Comparison of ENCODE assay signal across 8 cellular contexts in the genomic region with DNA sequence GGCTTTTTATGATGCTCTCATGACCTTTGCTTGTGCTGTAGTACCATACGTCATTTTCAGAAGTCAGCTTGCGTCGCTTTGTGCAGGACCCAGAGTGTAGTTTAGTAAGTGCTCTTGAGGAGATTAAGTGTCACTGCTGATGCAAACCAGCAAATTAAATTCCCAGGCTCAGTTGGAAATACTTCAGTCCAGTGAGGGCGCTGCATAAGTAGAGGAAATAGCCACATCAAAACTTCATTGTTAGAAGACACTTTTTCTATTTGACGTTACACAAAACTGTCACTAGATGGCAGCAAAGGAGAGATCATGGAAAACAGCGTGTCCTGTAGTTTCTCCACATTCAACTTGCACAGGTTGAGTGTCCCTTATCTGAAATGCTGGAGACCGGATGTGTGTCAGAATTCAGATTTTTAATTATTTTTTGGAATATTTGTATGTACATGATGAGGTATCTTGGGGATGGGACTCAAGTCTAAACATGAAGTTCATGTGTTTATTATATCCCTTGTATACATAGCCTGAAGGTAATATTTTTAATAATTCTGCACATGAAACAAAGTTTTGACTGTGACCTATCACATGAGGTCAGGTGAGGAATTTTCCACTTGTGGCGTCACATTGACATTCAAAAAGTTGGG.
DNase-seq lines count a peak whose midpoint lies in the region; ATAC-seq, FAIRE-seq and TF ChIP-seq lines count a peak whose summit lies in the region.

No MANE protein-coding gene starts in this region.

- peak; percentile 64 for ATAC-seq in HG03280 (IDR thresholded peaks at IDR 0.05; ENCODE audit: unreplicated experiment)

- TF ChIP-seq CTCF in VCaP (conservative IDR thresholded peaks at IDR 0.05), result peak; percentile 85

- H3K27ac ChIP-seq in VCaP, result no peak overlapping the region

- DNase-seq in D341Med (ENCODE audit: low spot score), result peak; percentile 67
- DNase-seq in GM19239 (ENCODE audit: insufficient read length, low spot score), result peak; percentile 40
- peak; percentile 79 for DNase-seq in NCI-H2227 (lab: John Stamatoyannopoulos, UW; ENCODE audit: unreplicated experiment)
- peak; percentile 59 for DNase-seq in germinal center (ENCODE audit: low spot score)
- peak; percentile 97 for DNase-seq in pons (ENCODE audit: low spot score)
- no peak for DNase-seq in activated gamma-delta T cell (lab: John Stamatoyannopoulos, UW)

- peak; percentile 97 for FAIRE-seq in GM19239 (lab: Jason Lieb, UNC)
